Comparison of ENCODE assay signal across 8 cellular contexts in genomic region chr14:69685217-69685616, GRCh38.
DNase-seq lines count a peak whose midpoint lies in the region; ATAC-seq and TF ChIP-seq lines count a peak whose summit lies in the region.

No MANE protein-coding gene starts in this region.

- peaks cover 97% of the 10 kb centered on the region for H3K4me1 ChIP-seq in BLaER1
- peaks cover 91% of the 10 kb centered on the region for H3K4me1 ChIP-seq in Karpas-422 (ENCODE audit: low read length)
- H3K4me1 ChIP-seq in lung (ENCODE audit: control insufficient read depth in 2 of 2, insufficient read depth in 2 of 2, low read length in 2 of 2), result peaks cover 29 to 42% of the 10 kb centered on the region in 2 donors
- H3K4me1 ChIP-seq in stomach smooth muscle (ENCODE audit: control insufficient read depth, insufficient read depth, low read length), result peaks cover 30% of the 10 kb centered on the region

- ATAC-seq in lung (ENCODE audit: insufficient read depth, low FRiP score), result peak; percentile 23

- H3K79me2 ChIP-seq in Karpas-422 (ENCODE audit: low read length), result peaks cover 98% of the 10 kb centered on the region

- H2AFZ ChIP-seq in Karpas-422 (ENCODE audit: low read length), result no peak overlapping the region

- no peak for DNase-seq in Karpas-422
- DNase-seq in activated T-helper 1 cell treated with Interleukin-2 at 50 U/mL for 16 hours (ENCODE audit: low read depth), result peak; percentile 25
- DNase-seq in lung (ENCODE audit: low spot score), result no peak
- DNase-seq in epidermal melanocyte (ENCODE audit: insufficient read length, low spot score), result no peak
- no peak for DNase-seq in GM10266 (ENCODE audit: extremely low spot score)
- DNase-seq in NCI-H1436 (lab: John Stamatoyannopoulos, UW), result no peak

- TF ChIP-seq CTCF in lung (IDR thresholded peaks at IDR 0.05; ENCODE audit: control extremely low read depth, extremely low read depth) (no peak), GM10266 (IDR thresholded peaks at IDR 0.05; ENCODE audit: control insufficient read depth, insufficient read depth, low read depth, missing control alignments) (no peak)

- H3K9me3 ChIP-seq in BLaER1 (peaks cover 11% of the 10 kb centered on the region; the same call in 1 of the 2 replicates), Karpas-422 (ENCODE audit: low read length) (no peaks in the 10 kb centered on the region), lung (ENCODE audit: control insufficient read depth in 2 of 2, insufficient read depth in 1 of 2, low read length in 1 of 2) (no peaks in the 10 kb centered on the region), stomach smooth muscle (ENCODE audit: control insufficient read depth in 2 of 2, low read length in 2 of 2) (no peaks in the 10 kb centered on the region)

- H3K27me3 ChIP-seq in BLaER1, result no peaks in the 10 kb centered on the region
- no peaks in the 10 kb centered on the region for H3K27me3 ChIP-seq in Karpas-422 (ENCODE audit: low read length)
- H3K27me3 ChIP-seq in lung (ENCODE audit: control insufficient read depth, insufficient read depth), result no peaks in the 10 kb centered on the region
- H3K27me3 ChIP-seq in stomach smooth muscle (ENCODE audit: control insufficient read depth in 1 of 2, insufficient read depth in 2 of 2, low read length in 2 of 2), result no peaks in the 10 kb centered on the region

- H3K4me3 ChIP-seq in BLaER1 (no peak overlapping the region), Karpas-422 (ENCODE audit: low read length) (no peak overlapping the region), lung (no peak overlapping the region), stomach smooth muscle (ENCODE audit: low read length in 2 of 2) (peak overlapping the region in 1 of 2 donors; percentile 5)

- H3K9me2 ChIP-seq in Karpas-422 (replicated peaks; ENCODE audit: insufficient read depth, low read length), result no peaks in the 10 kb centered on the region

- H3K27ac ChIP-seq in BLaER1 (peak overlapping the region; percentile 87), Karpas-422 (ENCODE audit: low read length) (peak overlapping the region; percentile 83), lung (ENCODE audit: low read depth in 1 of 2, low read length in 1 of 2) (peak overlapping the region in 1 of 2 donors; percentile 70), stomach smooth muscle (ENCODE audit: low read length) (peak overlapping the region; percentile 58)

- H4K20me1 ChIP-seq in BLaER1, result no peaks in the 10 kb centered on the region; the same call in 1 of the 2 replicates
- no peaks in the 10 kb centered on the region for H4K20me1 ChIP-seq in Karpas-422 (ENCODE audit: insufficient read depth, low read depth, low read length)

- 56 to 77% methylated on average over 3 of the region's 3 CpGs for WGBS in lung, 2 donors

- H3K9ac ChIP-seq in BLaER1, result 0 out of 2 replicates have a peak overlapping the region, but pooled peaks have one; percentile 36
- peak overlapping the region; percentile 51 for H3K9ac ChIP-seq in Karpas-422 (ENCODE audit: low read length)
- H3K9ac ChIP-seq in stomach smooth muscle (ENCODE audit: low read length in 2 of 2), result peak overlapping the region in 1 of 2 donors; percentile 28

- H3K4me2 ChIP-seq in BLaER1 (peak overlapping the region; percentile 75), Karpas-422 (ENCODE audit: low read depth, low read length, poor library complexity, severe bottlenecking) (peak overlapping the region; percentile 39)

- H3K36me3 ChIP-seq in BLaER1 (peaks cover 16% of the 10 kb centered on the region), Karpas-422 (ENCODE audit: insufficient read depth, low read length) (no peaks in the 10 kb centered on the region), lung (ENCODE audit: control insufficient read depth in 2 of 2, insufficient read depth in 2 of 2, low read length in 2 of 2) (no peaks in the 10 kb centered on the region), stomach smooth muscle (ENCODE audit: control insufficient read depth in 2 of 2, insufficient read depth in 2 of 2, low read length in 2 of 2) (no peaks in the 10 kb centered on the region)
